ENCODE assay signal across 9 cellular contexts in genomic region chr3:56758539-56758981, GRCh38. TPM values are rescaled to one million over a fixed set of nuclear protein-coding genes. Genes with fewer than 3 reads are reported as not detected.
DNase-seq lines count a peak whose midpoint lies in the region; ATAC-seq and TF ChIP-seq lines count a peak whose summit lies in the region.
"Had no signal": no experiment of that assay in that cellular context is flagged by ENCODE, and none has a peak within 500 bp of the region (broad histone marks: within the 10 kb centered on the region; RNA-seq: fewer than 3 reads in every experiment).

No MANE protein-coding gene starts in this region.

- no peak for TF ChIP-seq POLR2A in upper lobe of left lung (IDR thresholded peaks at IDR 0.05)

- H3K36me3 Mint-ChIP-seq in activated naive CD8-positive, alpha-beta T cell treated with anti-CD3 and anti-CD28 coated beads for 36 hours = peaks cover 76% of the 10 kb centered on the region

- TF ChIP-seq CTCF in upper lobe of left lung (IDR thresholded peaks at IDR 0.05) = no peak

- no peaks in the 10 kb centered on the region for H3K9me3 ChIP-seq in upper lobe of left lung

- 3 to 14% methylated on average over 2 of the region's 2 CpGs for WGBS in upper lobe of left lung, 2 donors

- H3K27ac Mint-ChIP-seq in activated naive CD8-positive, alpha-beta T cell treated with anti-CD3 and anti-CD28 coated beads for 36 hours = peak overlapping the region; percentile 96

- peaks cover 2% of the 10 kb centered on the region for H3K9me3 Mint-ChIP-seq in activated naive CD8-positive, alpha-beta T cell treated with anti-CD3 and anti-CD28 coated beads for 36 hours

- ATAC-seq in HG02588 (IDR thresholded peaks at IDR 0.05; ENCODE audit: unreplicated experiment) = peak; percentile 73
- ATAC-seq in upper lobe of left lung (ENCODE audit: low FRiP score in 2 of 2) = peak; percentile 84 to 87

- peaks cover 88% of the 10 kb centered on the region for H3K4me1 Mint-ChIP-seq in activated naive CD8-positive, alpha-beta T cell treated with anti-CD3 and anti-CD28 coated beads for 36 hours

- peak overlapping the region; percentile 61 to 80 (median 73) for H3K27ac ChIP-seq in upper lobe of left lung
- H3K27ac ChIP-seq: 22Rv1 had no signal

- no peaks in the 10 kb centered on the region for H3K27me3 ChIP-seq in upper lobe of left lung

- DNase-seq in DMS153 (lab: John Stamatoyannopoulos, UW) (peak; percentile 7), DMS153 treated with DMSO at 0.1 percent for 48 hours (lab: John Stamatoyannopoulos, UW; ENCODE audit: unreplicated experiment) (no peak), NCI-H226 (peak; percentile 45), kidney tubule cell (ENCODE audit: low spot score) (peak; percentile 95), upper lobe of left lung (peak in 1 of 2 donors; percentile 79), NCI-H524 treated with DMSO at 0.1 percent for 48 hours (lab: John Stamatoyannopoulos, UW) (no peak)
- DNase-seq in activated naive CD8-positive, alpha-beta T cell treated with anti-CD3 and anti-CD28 coated beads for 36 hours = peak; percentile 52

- no peaks in the 10 kb centered on the region for H3K36me3 ChIP-seq in upper lobe of left lung

- peak overlapping the region; percentile 65 for H3K4me3 Mint-ChIP-seq in activated naive CD8-positive, alpha-beta T cell treated with anti-CD3 and anti-CD28 coated beads for 36 hours

- no peaks in the 10 kb centered on the region for H3K27me3 Mint-ChIP-seq in activated naive CD8-positive, alpha-beta T cell treated with anti-CD3 and anti-CD28 coated beads for 36 hours

- TF ChIP-seq EP300 in upper lobe of left lung (IDR thresholded peaks at IDR 0.05) = peak in 1 of 4 donors; percentile 74

- peaks cover 57 to 77% (median 69%) of the 10 kb centered on the region in 4 donors for H3K4me1 ChIP-seq in upper lobe of left lung

- H3K4me3 ChIP-seq in upper lobe of left lung = no peak overlapping the region

RNA-seq across cellular contexts. Expression of gene ARHGEF3, which starts 43.2 kb away (rescaled TPM):
- 10 to 100 TPM; 81.2 to 88.2 TPM for total RNA-seq in activated naive CD8-positive, alpha-beta T cell treated with anti-CD3 and anti-CD28 coated beads for 36 hours
- total RNA-seq in upper lobe of left lung = 10 to 100 TPM; 26.6 to 38.9 (median 30.0) TPM

Comparison
In these comparisons a context has a peak if more than half of its experiments do, and no peak if none do; other contexts are left out.
1. DNase-seq: peak in DMS153 (single experiment), NCI-H226 (single experiment), activated naive CD8-positive, alpha-beta T cell treated with anti-CD3 and anti-CD28 coated beads for 36 hours (single experiment) and kidney tubule cell (single experiment); none in DMS153 treated with DMSO at 0.1 percent for 48 hours (single experiment) and NCI-H524 treated with DMSO at 0.1 percent for 48 hours (single experiment).